In the genomic region with DNA sequence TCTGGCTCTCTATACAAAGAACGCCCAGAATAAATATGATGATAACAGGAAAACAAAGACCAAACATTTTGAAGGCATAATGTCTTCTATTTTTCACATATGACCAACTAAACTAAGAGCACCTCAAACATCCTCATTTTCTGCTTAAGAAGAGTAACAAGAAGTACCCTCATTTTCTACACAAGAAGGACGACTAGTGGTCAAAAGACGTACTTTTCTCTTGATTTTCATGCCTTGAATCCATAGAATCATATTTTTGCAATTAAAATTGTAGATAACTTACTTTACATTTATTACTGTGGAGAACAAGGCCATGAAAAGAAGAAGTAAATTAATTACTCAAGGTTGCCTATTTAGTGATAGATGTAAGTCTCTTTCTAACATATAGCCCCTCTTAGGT, we compare ENCODE assay signal across 8 cellular contexts.
DNase-seq lines count a peak whose midpoint lies in the region; ATAC-seq and TF ChIP-seq lines count a peak whose summit lies in the region.

No MANE protein-coding gene starts in this region.

- H3K9me3 ChIP-seq in WERI-Rb-1 (ENCODE audit: severe bottlenecking): no peaks in the 10 kb centered on the region

- H3K27me3 ChIP-seq in WERI-Rb-1 (ENCODE audit: insufficient read depth, low read depth, severe bottlenecking): peaks cover 5% of the 10 kb centered on the region

- no peak for ATAC-seq in GM18858 (IDR thresholded peaks at IDR 0.05; ENCODE audit: unreplicated experiment)

- in situ Hi-C loops in GM13977 (cut with MboI; ENCODE audit: low pct_unique_long_range_greater_than_20kb, low sequenced_read_pairs, unreplicated experiment): no loop called here

- no peak overlapping the region for H3K4me3 ChIP-seq in retinal pigment epithelial cell (ENCODE audit: low read length)
- H3K4me3 ChIP-seq in WERI-Rb-1 (ENCODE audit: low read depth, low read length): no peak overlapping the region

- DNase-seq in GM13977 (ENCODE audit: low spot score) (peak; percentile 7), LHCN-M2 (ENCODE audit: low read depth) (peak; percentile 61), RKO (ENCODE audit: low spot score) (peak; percentile 73), fibroblast of peridontal ligament (ENCODE audit: extremely low read depth) (peak; percentile 90), retinal pigment epithelial cell (ENCODE audit: low read depth) (no peak), WERI-Rb-1 (no peak), ecto neural progenitor cell (ENCODE audit: low spot score) (no peak)

- peak; percentile 26 for TF ChIP-seq CTCF in GM13977 (IDR thresholded peaks at IDR 0.05; ENCODE audit: extremely low read depth, insufficient read depth, missing control alignments)
- peak; percentile 44 for TF ChIP-seq CTCF in retinal pigment epithelial cell (conservative IDR thresholded peaks at IDR 0.05; ENCODE audit: low read depth, low read length)
- no peak for TF ChIP-seq CTCF in WERI-Rb-1 (IDR thresholded peaks at IDR 0.05; ENCODE audit: low read depth, low read length)

- no peak overlapping the region for H3K27ac ChIP-seq in WERI-Rb-1

- no peaks in the 10 kb centered on the region for H3K36me3 ChIP-seq in WERI-Rb-1

Comparison
In these comparisons a context has a peak if more than half of its experiments do, and no peak if none do; other contexts are left out.
1. DNase-seq: peak in GM13977 (single experiment), LHCN-M2 (single experiment), RKO (single experiment) and fibroblast of peridontal ligament (single experiment); none in retinal pigment epithelial cell (single experiment), WERI-Rb-1 (single experiment) and ecto neural progenitor cell (single experiment).